ENCODE assay signal across 7 cellular contexts in genomic region chr14:92040431-92041040, GRCh38. TPM values are rescaled to one million over a fixed set of nuclear protein-coding genes. Genes with fewer than 3 reads are reported as not detected.
A peak's percentile ranks its signal among the peaks of the same experiment; 100 is the strongest.
DNase-seq lines count a peak whose midpoint lies in the region; ATAC-seq and TF ChIP-seq lines count a peak whose summit lies in the region.

No MANE protein-coding gene starts in this region.

- intact Hi-C loops in activated CD8-positive, alpha-beta T cell treated with anti-CD3 and anti-CD28 coated beads for 36 hours (cut with micrococcal nuclease) = no loop called here

- peak; percentile 12 for ATAC-seq in GM21717 (IDR thresholded peaks at IDR 0.05; ENCODE audit: unreplicated experiment)
- peak; percentile 9 for ATAC-seq in activated CD8-positive, alpha-beta T cell treated with anti-CD3 and anti-CD28 coated beads for 36 hours

- no peaks in the 10 kb centered on the region for H3K27me3 Mint-ChIP-seq in activated CD8-positive, alpha-beta T cell treated with anti-CD3 and anti-CD28 coated beads for 36 hours
- H3K27me3 Mint-ChIP-seq in nephron progenitor cell (ENCODE audit: low read depth, poor library complexity) = no peaks in the 10 kb centered on the region

- peak overlapping the region; percentile 93 for H3K27ac Mint-ChIP-seq in activated CD8-positive, alpha-beta T cell treated with anti-CD3 and anti-CD28 coated beads for 36 hours
- peak overlapping the region; percentile 100 for H3K27ac Mint-ChIP-seq in nephron progenitor cell

- POLR2A ChIA-PET in activated CD8-positive, alpha-beta T cell treated with anti-CD3 and anti-CD28 coated beads for 36 hours (lab: Charles Lee) = interaction anchor here (0.6 to 2.6 kb wide), 12 partner anchors 9 to 532 kb away, joined by 3 to 22 read pairs (median 4); partner anchors contain the start of genes ATXN3, CPSF2 and NDUFB1

- H3K9me3 Mint-ChIP-seq in activated CD8-positive, alpha-beta T cell treated with anti-CD3 and anti-CD28 coated beads for 36 hours = no peaks in the 10 kb centered on the region
- H3K9me3 Mint-ChIP-seq in nephron progenitor cell = no peaks in the 10 kb centered on the region

- CTCF ChIA-PET in activated CD8-positive, alpha-beta T cell treated with anti-CD3 and anti-CD28 coated beads for 36 hours (lab: Charles Lee) = interaction anchor here (1.3 to 2.2 kb wide), 5 partner anchors 13 to 67 kb away, joined by 3 to 15 read pairs (median 4); partner anchors contain the start of gene ATXN3

- H3K36me3 Mint-ChIP-seq in activated CD8-positive, alpha-beta T cell treated with anti-CD3 and anti-CD28 coated beads for 36 hours (ENCODE audit: low read depth) = peaks cover 17% of the 10 kb centered on the region
- peaks cover 9% of the 10 kb centered on the region for H3K36me3 Mint-ChIP-seq in nephron progenitor cell (ENCODE audit: low read depth)

- H3K4me1 Mint-ChIP-seq in activated CD8-positive, alpha-beta T cell treated with anti-CD3 and anti-CD28 coated beads for 36 hours (ENCODE audit: low read depth) = peaks cover 31% of the 10 kb centered on the region
- peaks cover 40% of the 10 kb centered on the region for H3K4me1 Mint-ChIP-seq in nephron progenitor cell

- TF ChIP-seq CTCF in activated CD8-positive, alpha-beta T cell treated with anti-CD3 and anti-CD28 coated beads for 36 hours (IDR thresholded peaks at IDR 0.05) = no peak
- no peak for TF ChIP-seq CTCF in nephron progenitor cell (IDR thresholded peaks at IDR 0.05)

- H3K4me3 Mint-ChIP-seq in activated CD8-positive, alpha-beta T cell treated with anti-CD3 and anti-CD28 coated beads for 36 hours = peak overlapping the region; percentile 98
- peak overlapping the region; percentile 94 for H3K4me3 Mint-ChIP-seq in nephron progenitor cell

- DNase-seq in ELF-1 (ENCODE audit: low read depth, low spot score) (peak; percentile 26), NCI-H146 (lab: John Stamatoyannopoulos, UW) (peak; percentile 45), fibroblast of the conjunctiva (ENCODE audit: low read depth) (peak; percentile 12), nephron progenitor cell (no peak)
- peak; percentile 5 for DNase-seq in activated CD8-positive, alpha-beta T cell treated with anti-CD3 and anti-CD28 coated beads for 36 hours
- no peak for DNase-seq in stimulated activated naive CD4-positive, alpha-beta T cell treated with Interleukin-2 at 50 U/mL for 16 hours (lab: John Stamatoyannopoulos, UW)

RNA-seq across cellular contexts. Expression of gene TRIP11, which starts 0.7 kb away (rescaled TPM):
- 10 to 100 TPM; 33.5 to 35.5 TPM for total RNA-seq in activated CD8-positive, alpha-beta T cell treated with anti-CD3 and anti-CD28 coated beads for 36 hours

Comparison
In these comparisons a context has a peak if more than half of its experiments do, and no peak if none do; other contexts are left out.
1. DNase-seq: peak in ELF-1 (single experiment), NCI-H146 (single experiment), activated CD8-positive, alpha-beta T cell treated with anti-CD3 and anti-CD28 coated beads for 36 hours (single experiment) and fibroblast of the conjunctiva (single experiment); none in nephron progenitor cell (single experiment) and stimulated activated naive CD4-positive, alpha-beta T cell treated with Interleukin-2 at 50 U/mL for 16 hours (single experiment).